1 cellular context compared by ENCODE assay signal in the genomic region with DNA sequence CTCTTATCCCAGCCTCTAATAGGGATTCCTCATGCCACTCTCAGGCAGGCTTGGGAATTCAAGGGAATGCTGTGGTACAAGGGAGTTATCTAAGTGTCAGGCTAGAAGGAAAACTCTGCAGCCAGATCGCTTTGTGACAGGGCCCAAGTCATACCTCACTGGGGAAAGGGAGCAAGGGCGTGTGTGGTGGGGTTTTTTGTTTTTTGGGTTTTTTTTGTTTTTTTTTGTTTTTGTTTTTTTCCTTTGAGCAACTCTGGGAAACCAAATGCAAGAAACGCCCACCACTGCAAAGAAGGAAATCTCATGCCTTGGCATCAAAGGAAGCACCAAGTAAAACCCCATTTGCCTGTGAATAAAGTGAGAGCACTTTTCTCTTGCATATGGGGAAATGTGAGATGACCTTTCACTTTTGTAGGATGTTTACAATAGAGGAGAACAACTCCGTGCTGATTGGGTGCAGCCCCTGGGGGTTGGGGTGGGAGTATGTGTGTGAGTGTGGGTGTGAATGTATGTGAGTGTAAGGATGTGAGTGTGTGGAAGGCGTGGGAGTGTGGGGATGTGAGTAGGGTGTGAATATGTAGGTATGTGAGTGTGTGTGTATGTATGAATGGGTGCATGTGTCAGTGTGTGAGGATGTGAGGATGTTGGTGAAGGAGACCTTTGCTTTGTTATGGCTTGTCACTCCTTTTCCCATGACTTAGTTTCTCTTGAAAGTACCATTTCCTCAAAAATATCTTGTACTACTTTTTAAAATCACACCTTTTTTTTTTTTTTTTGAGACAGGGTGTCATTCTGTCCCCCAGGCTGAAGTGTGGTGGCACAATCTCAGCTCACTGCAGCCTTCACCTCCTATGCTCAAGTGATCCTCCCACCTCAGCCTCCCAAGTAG.
A peak's percentile ranks its signal among the peaks of the same experiment; 100 is the strongest.
TF ChIP-seq lines count a peak whose summit lies in the region.

No MANE protein-coding gene starts in this region.

TF ChIP-seq in H1, 55 proteins besides CTCF, POLR2A, EP300 and RAD21:
- TF ChIP-seq YY1 (IDR thresholded peaks at IDR 0.05; ENCODE audit: low read depth, low read length), result no peak
- TF ChIP-seq ASH2L (IDR thresholded peaks at IDR 0.05; ENCODE audit: low read length), result peak; percentile 89
- 0 out of 2 replicates have a peak, but pooled peaks have one; percentile 13 for TF ChIP-seq KDM1A (IDR thresholded peaks at IDR 0.05; ENCODE audit: borderline replicate concordance, low read length)
- peak; percentile 87 for TF ChIP-seq CHD7 (IDR thresholded peaks at IDR 0.05; ENCODE audit: insufficient replicate concordance, low read length)
- TF ChIP-seq HDAC2 (IDR thresholded peaks at IDR 0.05; ENCODE audit: borderline replicate concordance in 1 of 2, low read depth in 2 of 2, low read length in 2 of 2), result 0 out of 4 replicates have a peak, but pooled peaks of 1 of the 2 experiments have one; percentile 33
- TF ChIP-seq TAF1 (IDR thresholded peaks at IDR 0.05; ENCODE audit: low read depth, low read length), result no peak
- 0 out of 2 replicates have a peak, but pooled peaks have one; percentile 24 for TF ChIP-seq SP1 (IDR thresholded peaks at IDR 0.05; ENCODE audit: low read depth, low read length)
- no peak for TF ChIP-seq JUN (IDR thresholded peaks at IDR 0.05; ENCODE audit: low read depth, low read length)
